31 cellular contexts compared by ENCODE assay signal in genomic region chr6:112058243-112058642, GRCh38. TPM values are rescaled to one million over a fixed set of nuclear protein-coding genes. Genes with fewer than 3 reads are reported as not detected.
"Had no signal": no experiment of that assay in that cellular context is flagged by ENCODE, and none has a peak within 500 bp of the region (broad histone marks: within the 10 kb centered on the region; RNA-seq: fewer than 3 reads in every experiment).

No MANE protein-coding gene starts in this region.

- H3K36me3 ChIP-seq: neural progenitor cell, ovary, spleen, suprapubic skin, tibial artery, transverse colon, upper lobe of right lung, uterus had no signal

- H3K9ac ChIP-seq: neural progenitor cell, parathyroid adenoma had no signal

- H3K4me1 ChIP-seq: neural progenitor cell, parathyroid adenoma, psoas muscle, spleen, suprapubic skin, testis, tibial artery, transverse colon, upper lobe of right lung, uterus had no signal

- DNase-seq: natural killer cell; occipital lobe; ovary; posterior cingulate gyrus; psoas muscle; right cardiac atrium; spleen; stimulated activated CD4-positive, alpha-beta T cell treated with anti-CD3 and anti-CD28 coated beads, Interleukin-12 subunit alpha, Interleukin-12 subunit beta, amount 100 ng/mL, for 4 hours; stimulated activated CD4-positive, alpha-beta T cell treated with anti-CD3 and anti-CD28 coated beads, Interleukin-1b, Interleukin-23, amount 100 ng/mL, for 48 hours; stimulated activated CD4-positive, alpha-beta T cell treated with anti-CD3 and anti-CD28 coated beads, Interleukin-4, amount 100 ng/mL, for 1 hour; stimulated activated CD4-positive, alpha-beta T cell treated with anti-CD3 and anti-CD28 coated beads, Interleukin-4, amount 100 ng/mL, for 4 hours; stimulated activated CD8-positive, alpha-beta memory T cell treated with anti-CD3 and anti-CD28 coated beads, Interleukin-4, amount 100 ng/mL, for 48 hours; stimulated activated naive CD4-positive, alpha-beta T cell; stimulated activated naive CD8-positive, alpha-beta T cell treated with anti-CD3 and anti-CD28 coated beads, Interleukin-15, amount 100 ng/mL, for 72 hours; stimulated activated naive CD8-positive, alpha-beta T cell treated with anti-CD3 and anti-CD28 coated beads, Interleukin-15, Interleukin-2, amounts not matched to agents 100 U/mL and 50 U/mL, for 24 hours; substantia nigra; testis; tibial artery; transverse colon; upper lobe of right lung; uterus had no signal

- H3K27ac ChIP-seq: neural progenitor cell, ovary, parathyroid adenoma, psoas muscle, skin epidermis, spleen, suprapubic skin, testis, tibial artery, transverse colon, upper lobe of right lung, uterus had no signal

- ATAC-seq: natural killer cell; psoas muscle; right cardiac atrium; sciatic nerve; stimulated activated memory B cell treated with anti-CD40 and anti-IgM and Interleukin-4, amounts not matched to agents 10 μg/mL and 1 μg/mL and 100 μg/mL, for 72 hours; stimulated activated naive CD8-positive, alpha-beta T cell treated with anti-CD3 and anti-CD28 coated beads, Interleukin-15, amount 100 ng/mL, for 72 hours; stimulated activated naive CD8-positive, alpha-beta T cell treated with anti-CD3 and anti-CD28 coated beads, Interleukin-15, Interleukin-2, amounts not matched to agents 100 U/mL and 50 U/mL, for 24 hours; upper lobe of right lung had no signal

- H3K4me2 ChIP-seq: neural progenitor cell, smooth muscle cell had no signal

- H3K4me3 ChIP-seq: neural progenitor cell, ovary, psoas muscle, skin epidermis, smooth muscle cell, spleen, suprapubic skin, testis, tibial artery, transverse colon, upper lobe of right lung, uterus had no signal

- H3K9me3 ChIP-seq: ovary, psoas muscle, spleen, suprapubic skin, testis, tibial artery, transverse colon, upper lobe of right lung, uterus had no signal

- H2AFZ ChIP-seq: neural progenitor cell, parathyroid adenoma had no signal

- H3K27me3 ChIP-seq: neural progenitor cell, ovary, spleen, suprapubic skin, testis, tibial artery, transverse colon, upper lobe of right lung, uterus had no signal

- H3K79me2 ChIP-seq: parathyroid adenoma had no signal

RNA-seq across cellular contexts. Expression of gene CCN6, which starts 4.3 kb away (rescaled TPM):
- total RNA-seq: natural killer cell, occipital lobe, progenitor cell of endocrine pancreas, psoas muscle, right cardiac atrium, smooth muscle cell, spleen, transverse colon, upper lobe of right lung, urinary bladder, uterus had no signal
- polyA plus RNA-seq: neural cell, ovary, right cardiac atrium, urinary bladder had no signal
